ENCODE assay signal across 8 cellular contexts in the genomic region with DNA sequence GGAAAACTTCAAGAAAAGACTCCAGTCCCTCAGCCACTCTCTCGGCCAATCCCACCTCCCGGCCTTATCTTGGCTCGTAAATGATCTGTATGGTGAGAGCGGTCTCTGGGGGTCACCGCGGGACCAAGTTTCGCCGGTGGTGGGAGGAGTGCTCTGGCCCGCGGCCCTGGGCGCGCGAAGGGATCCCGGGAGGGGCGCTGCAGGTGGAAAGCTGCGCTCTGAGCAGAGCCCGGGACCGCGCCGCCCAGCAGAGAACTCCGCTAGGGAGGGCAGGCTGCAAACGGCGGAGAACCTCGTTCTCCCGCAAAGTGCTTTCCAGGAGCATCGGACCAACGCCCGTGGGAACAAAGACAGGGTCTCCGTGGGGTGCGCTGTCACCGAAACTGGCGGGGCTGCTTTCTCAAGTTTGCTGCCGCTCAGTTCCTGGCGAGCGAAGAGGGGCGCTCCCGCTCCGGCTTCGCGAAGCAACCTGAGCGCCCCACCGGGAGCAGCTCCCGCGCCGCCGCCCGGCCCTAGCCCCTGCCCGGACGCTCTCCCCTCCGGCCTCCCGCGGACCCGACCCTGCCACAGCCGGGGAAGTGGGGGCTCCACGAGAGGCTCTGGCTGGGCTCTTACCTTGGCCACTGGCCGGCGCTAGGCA. TPM values are rescaled to one million over a fixed set of nuclear protein-coding genes. Genes with fewer than 3 reads are reported as not detected.
DNase-seq lines count a peak whose midpoint lies in the region; ATAC-seq and TF ChIP-seq lines count a peak whose summit lies in the region.

No MANE protein-coding gene starts in this region.

- H3K27ac Mint-ChIP-seq in CD4-positive, alpha-beta memory T cell = no peak overlapping the region
- H3K27ac Mint-ChIP-seq in chondrocyte (ENCODE audit: unreplicated experiment) = no peak overlapping the region

- ATAC-seq in lower lobe of right lung = peak; percentile 55 to 62
- no peak for ATAC-seq in HG02763 (IDR thresholded peaks at IDR 0.05; ENCODE audit: unreplicated experiment)
- no peak for ATAC-seq in HG02884 (IDR thresholded peaks at IDR 0.05; ENCODE audit: unreplicated experiment)

- peaks cover 16 to 41% (median 21%) of the 10 kb centered on the region in 4 donors for H3K4me1 Mint-ChIP-seq in CD4-positive, alpha-beta memory T cell
- peaks cover 41% of the 10 kb centered on the region for H3K4me1 Mint-ChIP-seq in chondrocyte (ENCODE audit: low read depth)

- H3K27me3 ChIP-seq in CD4-positive, alpha-beta memory T cell (ENCODE audit: insufficient read depth, low read length) = peaks cover 6% of the 10 kb centered on the region
- H3K27me3 ChIP-seq in MM.1S (replicated peaks; ENCODE audit: insufficient read depth, low read length) (peaks cover 12% of the 10 kb centered on the region), lower lobe of right lung (ENCODE audit: low read depth) (peaks cover 33% of the 10 kb centered on the region), testis (no peaks in the 10 kb centered on the region), PC-9 (ENCODE audit: insufficient read depth, low read depth) (peaks cover 14% of the 10 kb centered on the region)

- peaks cover 25 to 28% of the 10 kb centered on the region in 2 donors for H3K27me3 Mint-ChIP-seq in CD4-positive, alpha-beta memory T cell
- peaks cover 50% of the 10 kb centered on the region for H3K27me3 Mint-ChIP-seq in chondrocyte (ENCODE audit: low read depth)

- POLR2A ChIA-PET in CD4-positive, alpha-beta memory T cell (lab: Charles Lee; ENCODE audit: partially characterized antibody) = no interaction called here
- POLR2A ChIA-PET in PC-9 (lab: Charles Lee; ENCODE audit: unreplicated experiment) = no interaction called here

- no peaks in the 10 kb centered on the region for H3K36me3 ChIP-seq in CD4-positive, alpha-beta memory T cell (ENCODE audit: insufficient read depth, low read length)
- H3K36me3 ChIP-seq in MM.1S (replicated peaks; ENCODE audit: insufficient read depth, low read length) = no peaks in the 10 kb centered on the region
- H3K36me3 ChIP-seq in lower lobe of right lung = no peaks in the 10 kb centered on the region
- H3K36me3 ChIP-seq in testis (ENCODE audit: low read depth, missing control alignments) = no peaks in the 10 kb centered on the region
- no peaks in the 10 kb centered on the region for H3K36me3 ChIP-seq in PC-9 (ENCODE audit: low read depth)

- no peak for TF ChIP-seq CTCF in MM.1S (IDR thresholded peaks at IDR 0.05; ENCODE audit: low read length)
- no peak for TF ChIP-seq CTCF in chondrocyte (IDR thresholded peaks at IDR 0.05)
- no peak for TF ChIP-seq CTCF in lower lobe of right lung (IDR thresholded peaks at IDR 0.05)
- no peak for TF ChIP-seq CTCF in testis (IDR thresholded peaks at IDR 0.05)
- no peak for TF ChIP-seq CTCF in PC-9 (conservative IDR thresholded peaks at IDR 0.05)

- peaks cover 0 to 11% of the 10 kb centered on the region in 2 donors for H3K36me3 Mint-ChIP-seq in CD4-positive, alpha-beta memory T cell
- no peaks in the 10 kb centered on the region for H3K36me3 Mint-ChIP-seq in chondrocyte (ENCODE audit: low read depth)

- peak overlapping the region in 1 of 2 donors; percentile 78 for H3K4me3 ChIP-seq in CD4-positive, alpha-beta memory T cell (ENCODE audit: low read length in 2 of 2)
- H3K4me3 ChIP-seq in MM.1S (ENCODE audit: low read length) = peak overlapping the region; percentile 82
- peak overlapping the region; percentile 63 for H3K4me3 ChIP-seq in lower lobe of right lung
- peak overlapping the region; percentile 13 to 61 for H3K4me3 ChIP-seq in testis
- no peak overlapping the region for H3K4me3 ChIP-seq in PC-9

- H3K4me2 ChIP-seq in MM.1S (ENCODE audit: low read depth, low read length) = peak overlapping the region; percentile 95
- no peak overlapping the region for H3K4me2 ChIP-seq in PC-9

- peaks cover 6% of the 10 kb centered on the region; the same call in 1 of the 2 replicates for H3F3A ChIP-seq in MM.1S (ENCODE audit: insufficient read depth, low read length)
- no peaks in the 10 kb centered on the region for H3F3A ChIP-seq in PC-9 (ENCODE audit: insufficient read depth, low read depth)

- intact Hi-C loops in CD4-positive, alpha-beta memory T cell (cut with micrococcal nuclease) = loop anchor here (5.0 to 10.0 kb wide), 3 partner anchors 113 to 400 kb away; a partner anchor contains a TSS
- intact Hi-C loops in lower lobe of right lung (cut with DNase I) (no loop called here), testis (cut with DNase I; ENCODE audit: low total_unique reads) (no loop called here), PC-9 (cut with micrococcal nuclease; ENCODE audit: unreplicated experiment) (no loop called here)

- TF ChIP-seq POLR2A in testis (IDR thresholded peaks at IDR 0.05) = no peak

- peak in 2 of 5 donors; percentile 4 to 41 for DNase-seq in CD4-positive, alpha-beta memory T cell
- DNase-seq in MM.1S = no peak
- DNase-seq in chondrocyte (ENCODE audit: low spot score) = peak; percentile 85
- DNase-seq in lower lobe of right lung = peak; percentile 57
- peak; percentile 42 for DNase-seq in testis
- DNase-seq in PC-9 = no peak

- BruUV-seq in PC-9 (replicated peaks; lab: Mats Ljungman, UMichigan) = no TSS peak

- peak overlapping the region; percentile 96 for H2AFZ ChIP-seq in MM.1S (ENCODE audit: low read length)
- no peak overlapping the region for H2AFZ ChIP-seq in PC-9

- no peaks in the 10 kb centered on the region for H3K9me3 Mint-ChIP-seq in CD4-positive, alpha-beta memory T cell
- H3K9me3 Mint-ChIP-seq in chondrocyte (ENCODE audit: low read depth) = no peaks in the 10 kb centered on the region

- H3K27ac ChIP-seq in CD4-positive, alpha-beta memory T cell (ENCODE audit: low read depth, low read length) = no peak overlapping the region
- no peak overlapping the region for H3K27ac ChIP-seq in MM.1S (ENCODE audit: low read length)
- H3K27ac ChIP-seq in lower lobe of right lung = no peak overlapping the region
- no peak overlapping the region for H3K27ac ChIP-seq in testis
- H3K27ac ChIP-seq in PC-9 = no peak overlapping the region

- WGBS in testis, 2 donors = 0% methylated on average over 54 of the region's 57 CpGs; no CpG with 5 or more reads in 1 of the 2 donors

- peak overlapping the region; percentile 89 to 97 (median 95) for H3K4me3 Mint-ChIP-seq in CD4-positive, alpha-beta memory T cell
- H3K4me3 Mint-ChIP-seq in chondrocyte (ENCODE audit: unreplicated experiment) = peak overlapping the region; percentile 70

- no peaks in the 10 kb centered on the region for H3K9me2 ChIP-seq in MM.1S (replicated peaks; ENCODE audit: insufficient read depth, low read length)
- H3K9me2 ChIP-seq in PC-9 (ENCODE audit: insufficient read depth) = no peaks in the 10 kb centered on the region

- H3K79me2 ChIP-seq in MM.1S (ENCODE audit: low read length) (no peaks in the 10 kb centered on the region), PC-9 (ENCODE audit: low read depth) (no peaks in the 10 kb centered on the region)

- H3K9ac ChIP-seq in MM.1S (ENCODE audit: low read length) = no peak overlapping the region

- peaks cover 16% of the 10 kb centered on the region for H3K4me1 ChIP-seq in CD4-positive, alpha-beta memory T cell (ENCODE audit: insufficient read depth, low read length)
- peaks cover 5% of the 10 kb centered on the region for H3K4me1 ChIP-seq in MM.1S (ENCODE audit: low read length)
- H3K4me1 ChIP-seq in lower lobe of right lung = peaks cover 35% of the 10 kb centered on the region
- peaks cover 25% of the 10 kb centered on the region for H3K4me1 ChIP-seq in testis
- no peaks in the 10 kb centered on the region; the same call in 1 of the 2 replicates for H3K4me1 ChIP-seq in PC-9 (replicated peaks; ENCODE audit: insufficient read depth)

- no peaks in the 10 kb centered on the region for H3K9me3 ChIP-seq in CD4-positive, alpha-beta memory T cell (ENCODE audit: control insufficient read depth in 1 of 2, low read length in 2 of 2)
- H3K9me3 ChIP-seq in MM.1S (replicated peaks; ENCODE audit: insufficient read depth, low read length) = no peaks in the 10 kb centered on the region
- no peaks in the 10 kb centered on the region for H3K9me3 ChIP-seq in lower lobe of right lung
- H3K9me3 ChIP-seq in testis = no peaks in the 10 kb centered on the region
- no peaks in the 10 kb centered on the region for H3K9me3 ChIP-seq in PC-9 (ENCODE audit: insufficient read depth, low read depth)

- CTCF ChIA-PET in CD4-positive, alpha-beta memory T cell (lab: Charles Lee; ENCODE audit: partially characterized antibody) = no interaction called here
- CTCF ChIA-PET in PC-9 (lab: Charles Lee) = no interaction called here

- H4K20me1 ChIP-seq in MM.1S (ENCODE audit: insufficient read depth, low read length) = no peaks in the 10 kb centered on the region
- no peaks in the 10 kb centered on the region for H4K20me1 ChIP-seq in PC-9 (ENCODE audit: insufficient read depth)

RNA-seq across cellular contexts. Expression of a gene that starts 0.5 kb away (rescaled TPM):
- total RNA-seq in CD4-positive, alpha-beta memory T cell = not detected
- polyA plus RNA-seq in CD4-positive, alpha-beta memory T cell = not detected
- not detected in 3 replicates for total RNA-seq in chondrocyte
- 47.8 TPM for total RNA-seq in lower lobe of right lung
- 1 to 10 TPM; 4.1 to 9.3 TPM for total RNA-seq in testis
- polyA plus RNA-seq in testis (ENCODE audit: insufficient read depth, low read depth, low replicate concordance) = 3.0 TPM
- not detected in 2 replicates for total RNA-seq in PC-9 (2021)

Comparison
In these comparisons a context has a peak if more than half of its experiments do, and no peak if none do; other contexts are left out.
1. DNase-seq: peak in chondrocyte (single experiment), lower lobe of right lung (single experiment) and testis (single experiment); none in MM.1S (single experiment) and PC-9 (0 of 2).
2. ATAC-seq: peak in lower lobe of right lung (2 of 2); none in HG02763 (single experiment) and HG02884 (single experiment).